ENCODE assay signal across 8 cellular contexts in the genomic region with DNA sequence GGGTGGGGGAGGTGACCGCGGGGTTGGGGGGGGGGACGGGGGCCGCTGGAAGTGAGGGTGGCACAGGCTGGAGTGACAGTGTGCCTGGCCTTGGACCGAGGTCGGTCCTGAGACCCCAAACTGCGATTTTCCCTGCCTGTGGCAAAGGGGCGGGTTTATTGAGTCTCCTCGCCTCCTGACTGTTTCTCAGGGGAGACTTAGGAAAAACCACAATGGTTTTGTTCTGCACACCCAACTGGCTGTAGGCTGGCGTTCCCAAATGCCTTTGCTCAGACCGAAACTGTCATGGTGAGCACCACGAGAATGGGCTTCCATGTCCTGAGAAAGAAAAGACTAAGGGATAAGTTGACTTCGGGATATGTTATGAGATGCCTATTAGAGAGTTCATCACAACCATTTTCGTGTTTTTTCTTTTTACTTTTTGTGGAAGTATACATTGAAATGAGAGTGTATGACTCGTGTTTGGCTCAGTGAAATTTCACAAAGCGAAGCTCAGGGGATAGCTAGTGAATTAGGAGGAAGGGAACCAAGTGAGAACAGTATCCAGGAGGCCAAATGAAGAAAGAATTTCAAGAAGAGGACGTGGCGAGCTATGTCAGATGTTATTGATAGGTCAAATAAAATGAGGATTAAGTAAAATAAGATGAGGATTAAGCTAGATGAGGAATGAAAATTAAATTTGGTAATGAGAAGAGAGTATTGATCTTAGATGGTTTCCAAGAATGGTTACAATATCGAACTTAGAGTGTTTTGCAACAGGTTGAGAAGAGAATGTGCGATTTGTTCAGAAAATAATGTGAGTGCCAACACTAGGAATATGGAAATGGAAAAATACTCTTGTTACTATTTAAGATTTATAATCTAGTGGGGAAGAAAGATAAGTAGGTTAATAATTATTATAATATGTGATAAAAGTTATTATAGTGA. TPM values are rescaled to one million over a fixed set of nuclear protein-coding genes. Genes with fewer than 3 reads are reported as not detected.
DNase-seq lines count a peak whose midpoint lies in the region; FAIRE-seq and TF ChIP-seq lines count a peak whose summit lies in the region.

No MANE protein-coding gene starts in this region.

- H3K79me2 ChIP-seq in DOHH2 (ENCODE audit: control insufficient read depth, low read length), result peaks cover 59% of the 10 kb centered on the region

- H4K20me1 ChIP-seq in DOHH2 (ENCODE audit: control insufficient read depth, insufficient read depth, low read depth, low read length), result 0 out of 2 replicates have a peak, but pooled peaks cover 5% of the 10 kb centered on the region

- no peak for FAIRE-seq in small intestine (lab: Jason Lieb, UNC)

- DNase-seq in HL-60 (ENCODE audit: low read depth in 1 of 2, low spot score in 1 of 2) (peak in 1 of 2 experiments; percentile 1), adrenal gland (peak in 3 of 7 donors; percentile 25 to 31 (median 31)), small intestine (peak; percentile 55), NCI-H2029 (lab: John Stamatoyannopoulos, UW) (no peak), T-helper 1 cell (no peak)
- no peak for DNase-seq in activated CD8-positive, alpha-beta memory T cell treated with anti-CD3 and anti-CD28 coated beads for 24 hours

- no peak for TF ChIP-seq POLR2A in adrenal gland (IDR thresholded peaks at IDR 0.05)

- peak overlapping the region; percentile 92 for H3K4me2 ChIP-seq in DOHH2 (ENCODE audit: low read length)

- H3K27me3 ChIP-seq in DOHH2 (ENCODE audit: control insufficient read depth, low read length), result peaks cover 3% of the 10 kb centered on the region; the same call in 1 of the 2 replicates
- H3K27me3 ChIP-seq in HL-60 (ENCODE audit: insufficient read depth, poor library complexity, severe bottlenecking), result no peaks in the 10 kb centered on the region
- H3K27me3 ChIP-seq in adrenal gland, result peaks cover 5% of the 10 kb centered on the region
- H3K27me3 ChIP-seq in small intestine (ENCODE audit: control insufficient read depth in 2 of 2, insufficient read depth in 2 of 2, low read length in 2 of 2), result no peaks in the 10 kb centered on the region

- H3K4me3 ChIP-seq in DOHH2 (ENCODE audit: low read length) (peak overlapping the region; percentile 90), HL-60 (replicated peaks; ENCODE audit: insufficient read depth, low read length) (peak overlapping the region; percentile 80), adrenal gland (peak overlapping the region in 2 of 4 donors; percentile 62 to 84), iPS-11a (ENCODE audit: low read depth, low read length) (peak overlapping the region; percentile 74), small intestine (ENCODE audit: low read depth in 1 of 2, low read length in 2 of 2) (peak overlapping the region; percentile 69 to 87)

- H3K9me3 ChIP-seq in DOHH2 (ENCODE audit: control insufficient read depth, insufficient read depth, low read length) (peaks cover 26% of the 10 kb centered on the region), adrenal gland (replicated peaks in 1 of 3) (no peaks in the 10 kb centered on the region), small intestine (ENCODE audit: control insufficient read depth, low read depth) (no peaks in the 10 kb centered on the region)

- H3K36me3 ChIP-seq in DOHH2 (ENCODE audit: control insufficient read depth, low read length), result peaks cover 30% of the 10 kb centered on the region
- H3K36me3 ChIP-seq in adrenal gland (replicated peaks in 1 of 2), result no peaks in the 10 kb centered on the region
- H3K36me3 ChIP-seq in small intestine (ENCODE audit: control insufficient read depth in 2 of 2, insufficient read depth in 2 of 2, low read length in 2 of 2), result no peaks in the 10 kb centered on the region

- no peak for TF ChIP-seq CTCF in DOHH2 (IDR thresholded peaks at IDR 0.05; ENCODE audit: low read depth, low read length, poor library complexity, severe bottlenecking)
- TF ChIP-seq CTCF in HL-60 (IDR thresholded peaks at IDR 0.05; ENCODE audit: insufficient read depth, low read length), result no peak
- no peak for TF ChIP-seq CTCF in adrenal gland (IDR thresholded peaks at IDR 0.05)

- 19 to 32% (median 21%) methylated on average over 12 to 20 of the region's 20 CpGs for WGBS in adrenal gland, 4 donors
- WGBS in small intestine, 3 donors, result 5 to 18% (median 14%) methylated on average over 14 to 20 of the region's 20 CpGs

- intact Hi-C loops in adrenal gland (cut with DNase I), result no loop called here

- H3K4me1 ChIP-seq in DOHH2 (ENCODE audit: control insufficient read depth, low read length) (peaks cover 19% of the 10 kb centered on the region), adrenal gland (replicated peaks in 1 of 2) (peaks cover 0 to 4% of the 10 kb centered on the region in 2 donors), small intestine (ENCODE audit: control insufficient read depth in 2 of 2, insufficient read depth in 1 of 2, low read depth in 1 of 2, low read length in 1 of 2) (peaks cover 2 to 5% of the 10 kb centered on the region in 2 donors)

- no peak overlapping the region for H3K27ac ChIP-seq in DOHH2 (ENCODE audit: low read depth, low read length)
- H3K27ac ChIP-seq in HL-60 (replicated peaks), result no peak overlapping the region
- peak overlapping the region in 3 of 5 donors; percentile 63 to 81 (median 65) for H3K27ac ChIP-seq in adrenal gland
- peak overlapping the region; percentile 24 to 45 for H3K27ac ChIP-seq in small intestine (ENCODE audit: low read depth in 1 of 2, low read length in 1 of 2)

- no peaks in the 10 kb centered on the region for H3K9me2 ChIP-seq in DOHH2 (replicated peaks; ENCODE audit: control insufficient read depth, low read length)

- H3F3A ChIP-seq in DOHH2 (ENCODE audit: control insufficient read depth, insufficient read depth), result no peaks in the 10 kb centered on the region

RNA-seq across cellular contexts. Expression of gene NET1, which starts 0.9 kb away (rescaled TPM):
- 10 to 100 TPM; 13.3 to 26.2 (median 22.1) TPM for total RNA-seq in adrenal gland
- polyA plus RNA-seq in adrenal gland, result 10 to 100 TPM in 2 of 3 donors, 1 to 10 TPM in 1; 8.7 to 14.1 (median 12.4) TPM
- 100 to 1,000 TPM in 2 of 3 donors, 10 to 100 TPM in 1; 58.0 to 187 (median 147) TPM for polyA plus RNA-seq in small intestine

RNA-seq across cellular contexts. Expression of gene TUBAL3, which starts 8.6 kb away (rescaled TPM):
- total RNA-seq in adrenal gland, result not detected
- not detected for polyA plus RNA-seq in adrenal gland
- 10 to 100 TPM; 11.4 to 97.7 (median 69.4) TPM for polyA plus RNA-seq in small intestine

RNA-seq across cellular contexts. Expression of gene UCN3, which starts 48.5 kb away (rescaled TPM):
- under 1 TPM in 1 of 8 donors, not detected in 7; 0.55 TPM for total RNA-seq in adrenal gland
- polyA plus RNA-seq in adrenal gland, result 1 to 10 TPM in 1 of 3 donors, under 1 TPM in 2; 0.20 to 1.0 (median 0.20) TPM
- polyA plus RNA-seq in small intestine, result 1 to 10 TPM; 1.9 to 3.8 (median 2.2) TPM

Comparison
In these comparisons a context has a peak if more than half of its experiments do, and no peak if none do; other contexts are left out.
1. H3K27ac ChIP-seq: peak in adrenal gland (3 of 5) and small intestine (2 of 2); none in DOHH2 (single experiment) and HL-60 (single experiment).
2. RNA of gene TUBAL3, which starts 8.6 kb away (polyA plus RNA-seq): 11.4 to 97.7 TPM in small intestine; not detected in adrenal gland; every median in the first group is over 10 times any median in the second.